Comparison of ENCODE assay signal across 17 cellular contexts in genomic region chr21:45105906-45106485, GRCh38. TPM values are rescaled to one million over a fixed set of nuclear protein-coding genes. Genes with fewer than 3 reads are reported as not detected.
A peak's percentile ranks its signal among the peaks of the same experiment; 100 is the strongest.
DNase-seq lines count a peak whose midpoint lies in the region; ATAC-seq, FAIRE-seq and TF ChIP-seq lines count a peak whose summit lies in the region.
"Had no signal": no experiment of that assay in that cellular context is flagged by ENCODE, and none has a peak within 500 bp of the region (broad histone marks: within the 10 kb centered on the region; RNA-seq: fewer than 3 reads in every experiment).

No MANE protein-coding gene starts in this region.

- H3K9me3 Mint-ChIP-seq in T-helper 1 cell treated with Interleukin-12 subunit alpha and Interleukin-12 subunit beta and Interleukin-4 antibody, amounts not matched to agents 30 μg/mL and 1 μg/mL, for 36 hours, result no peaks in the 10 kb centered on the region
- H3K9me3 Mint-ChIP-seq in stimulated activated memory B cell treated with anti-CD40 and anti-IgM and Interleukin-4, amounts not matched to agents 10 μg/mL and 1 μg/mL and 100 μg/mL, for 72 hours, result no peaks in the 10 kb centered on the region
- H3K9me3 Mint-ChIP-seq: effector memory CD8-positive, alpha-beta T cell had no signal

- H3K27ac Mint-ChIP-seq in T-helper 1 cell treated with Interleukin-12 subunit alpha and Interleukin-12 subunit beta and Interleukin-4 antibody, amounts not matched to agents 30 μg/mL and 1 μg/mL, for 36 hours, result peak overlapping the region; percentile 1
- H3K27ac Mint-ChIP-seq in stimulated activated memory B cell treated with anti-CD40 and anti-IgM and Interleukin-4, amounts not matched to agents 10 μg/mL and 1 μg/mL and 100 μg/mL, for 72 hours, result peak overlapping the region; percentile 78
- H3K27ac Mint-ChIP-seq: effector memory CD8-positive, alpha-beta T cell had no signal

- FAIRE-seq in endothelial cell of umbilical vein (lab: Jason Lieb, UNC), result peak; percentile 40
- FAIRE-seq: A204.1, astrocyte had no signal

- H4K20me1 ChIP-seq in endothelial cell of umbilical vein (replicated peaks; ENCODE audit: control insufficient read depth, extremely low read depth, insufficient read depth, low read length), result no peaks in the 10 kb centered on the region

- no peak overlapping the region for H3K27ac ChIP-seq in endothelial cell of umbilical vein (ENCODE audit: insufficient read depth, low read depth, low read length)
- H3K27ac ChIP-seq: suprapubic skin had no signal

- no TSS peak for BruUV-seq in endothelial cell of umbilical vein (replicated peaks; lab: Mats Ljungman, UMichigan)

- no peak for TF ChIP-seq CTCF in endothelial cell of umbilical vein (IDR thresholded peaks at IDR 0.05; ENCODE audit: extremely low read depth in 1 of 2, insufficient read depth in 1 of 2, low read depth in 1 of 2, low read length in 2 of 2)
- TF ChIP-seq CTCF in lower leg skin (IDR thresholded peaks at IDR 0.05), result no peak

- H3K9me1 ChIP-seq in endothelial cell of umbilical vein (replicated peaks; ENCODE audit: control insufficient read depth, extremely low read depth, insufficient read depth, low read length), result no peaks in the 10 kb centered on the region

- H3K4me3 Mint-ChIP-seq in T-helper 1 cell treated with Interleukin-12 subunit alpha and Interleukin-12 subunit beta and Interleukin-4 antibody, amounts not matched to agents 30 μg/mL and 1 μg/mL, for 36 hours, result no peak overlapping the region
- no peak overlapping the region for H3K4me3 Mint-ChIP-seq in stimulated activated memory B cell treated with anti-CD40 and anti-IgM and Interleukin-4, amounts not matched to agents 10 μg/mL and 1 μg/mL and 100 μg/mL, for 72 hours
- H3K4me3 Mint-ChIP-seq: effector memory CD8-positive, alpha-beta T cell had no signal

- H3K36me3 Mint-ChIP-seq in T-helper 1 cell treated with Interleukin-12 subunit alpha and Interleukin-12 subunit beta and Interleukin-4 antibody, amounts not matched to agents 30 μg/mL and 1 μg/mL, for 36 hours (ENCODE audit: low read depth), result peaks cover 6% of the 10 kb centered on the region
- no peaks in the 10 kb centered on the region for H3K36me3 Mint-ChIP-seq in stimulated activated memory B cell treated with anti-CD40 and anti-IgM and Interleukin-4, amounts not matched to agents 10 μg/mL and 1 μg/mL and 100 μg/mL, for 72 hours

- no peak overlapping the region for H3K9ac ChIP-seq in endothelial cell of umbilical vein (replicated peaks; ENCODE audit: extremely low read depth, insufficient read depth, low read length)

- no peak for ATAC-seq in stimulated activated memory B cell treated with anti-CD40 and anti-IgM and Interleukin-4, amounts not matched to agents 10 μg/mL and 1 μg/mL and 100 μg/mL, for 72 hours
- no peak for ATAC-seq in GM18517 (IDR thresholded peaks at IDR 0.05; ENCODE audit: unreplicated experiment)
- ATAC-seq: effector memory CD8-positive, alpha-beta T cell; Right ventricle myocardium inferior had no signal

- H3K4me3 ChIP-seq in endothelial cell of umbilical vein (replicated peaks in 1 of 3; ENCODE audit: insufficient read depth in 1 of 3, low read depth in 1 of 3, low read length in 3 of 3) (no peak overlapping the region), lower leg skin (ENCODE audit: low read depth, poor library complexity, severe bottlenecking) (no peak overlapping the region)
- H3K4me3 ChIP-seq: suprapubic skin had no signal

- DNase-seq in T-helper 1 cell (no peak), RPMI7951 (ENCODE audit: low read depth) (peak; percentile 10), endothelial cell of umbilical vein (ENCODE audit: low read depth, low spot score) (no peak), lower leg skin (ENCODE audit: low spot score in 2 of 2) (no peak), mucosa of gallbladder (ENCODE audit: low spot score) (no peak)
- DNase-seq: activated CD8-positive, alpha-beta memory T cell treated with anti-CD3 and anti-CD28 coated beads, Interleukin-2, amount 50 U/mL, for 48 hours; Calu3; effector memory CD8-positive, alpha-beta T cell; islet precursor cell; NCI-H748 treated with DMSO at 0.1 percent for 48 hours had no signal

- dilution Hi-C loops in endothelial cell of umbilical vein (cut with MboI; ENCODE audit: extremely low pct_ligation_motif_present, low sequenced_read_pairs), result no loop called here

- H2AFZ ChIP-seq in endothelial cell of umbilical vein (ENCODE audit: low read depth, low read length), result no peak overlapping the region

- H3K4me1 ChIP-seq in endothelial cell of umbilical vein (ENCODE audit: control insufficient read depth, extremely low read depth, insufficient read depth, low read length), result peaks cover 57% of the 10 kb centered on the region

- no peaks in the 10 kb centered on the region for H3K36me3 ChIP-seq in endothelial cell of umbilical vein (ENCODE audit: control insufficient read depth in 2 of 2, extremely low read depth in 1 of 2, insufficient read depth in 2 of 2, low read length in 2 of 2)
- H3K36me3 ChIP-seq: suprapubic skin had no signal

- peaks cover 62% of the 10 kb centered on the region for H3K4me1 Mint-ChIP-seq in T-helper 1 cell treated with Interleukin-12 subunit alpha and Interleukin-12 subunit beta and Interleukin-4 antibody, amounts not matched to agents 30 μg/mL and 1 μg/mL, for 36 hours (ENCODE audit: low read depth)
- peaks cover 86% of the 10 kb centered on the region for H3K4me1 Mint-ChIP-seq in stimulated activated memory B cell treated with anti-CD40 and anti-IgM and Interleukin-4, amounts not matched to agents 10 μg/mL and 1 μg/mL and 100 μg/mL, for 72 hours

- H3K79me2 ChIP-seq in endothelial cell of umbilical vein (ENCODE audit: control insufficient read depth, insufficient read depth, low read length), result peaks cover 37% of the 10 kb centered on the region

- no peaks in the 10 kb centered on the region for H3K9me3 ChIP-seq in endothelial cell of umbilical vein (replicated peaks; ENCODE audit: control insufficient read depth, insufficient read depth, low read length)
- H3K9me3 ChIP-seq: suprapubic skin had no signal

- TF ChIP-seq POLR2A in endothelial cell of umbilical vein (IDR thresholded peaks at IDR 0.05; ENCODE audit: low read depth, low read length), result no peak
- no peak for TF ChIP-seq POLR2A in lower leg skin (IDR thresholded peaks at IDR 0.05)

- no peak overlapping the region for H3K4me2 ChIP-seq in endothelial cell of umbilical vein (ENCODE audit: insufficient read depth, low read length)

- POLR2A ChIA-PET in endothelial cell of umbilical vein (lab: Charles Lee), result no interaction called here

- intact Hi-C loops in endothelial cell of umbilical vein (cut with micrococcal nuclease) (no loop called here), lower leg skin (cut with DNase I; ENCODE audit: low total_unique reads) (no loop called here)

- no peaks in the 10 kb centered on the region for H3K27me3 Mint-ChIP-seq in T-helper 1 cell treated with Interleukin-12 subunit alpha and Interleukin-12 subunit beta and Interleukin-4 antibody, amounts not matched to agents 30 μg/mL and 1 μg/mL, for 36 hours (ENCODE audit: low read depth)
- no peaks in the 10 kb centered on the region for H3K27me3 Mint-ChIP-seq in stimulated activated memory B cell treated with anti-CD40 and anti-IgM and Interleukin-4, amounts not matched to agents 10 μg/mL and 1 μg/mL and 100 μg/mL, for 72 hours
- H3K27me3 Mint-ChIP-seq: effector memory CD8-positive, alpha-beta T cell had no signal

- CTCF ChIA-PET in endothelial cell of umbilical vein (lab: Charles Lee), result interaction anchor here (1.0 to 14.1 kb wide), 3 partner anchors 9 to 156 kb away, joined by 5 to 269 read pairs (median 6); no protein-coding TSS in a partner anchor

- 70 to 71% methylated on average over 7 of the region's 7 CpGs for WGBS in lower leg skin, 2 donors

- H3K27me3 ChIP-seq in endothelial cell of umbilical vein (ENCODE audit: control insufficient read depth in 2 of 2, insufficient read depth in 2 of 2, low read length in 2 of 2), result no peaks in the 10 kb centered on the region
- H3K27me3 ChIP-seq: suprapubic skin had no signal

TF ChIP-seq in endothelial cell of umbilical vein, 7 proteins besides CTCF, POLR2A, EP300 and RAD21:
- TF ChIP-seq EZH2 (IDR thresholded peaks at IDR 0.05; ENCODE audit: borderline replicate concordance, low read depth, low read length, severe bottlenecking) (no peak), MAX (IDR thresholded peaks at IDR 0.05; ENCODE audit: insufficient read depth, insufficient read length) (no peak), GATA2 (IDR thresholded peaks at IDR 0.05; ENCODE audit: insufficient read depth, insufficient read length, low read depth, low read length) (no peak), POLR2AphosphoS5 (IDR thresholded peaks at IDR 0.05; ENCODE audit: insufficient read depth, low read depth, low read length) (no peak), FOS (IDR thresholded peaks at IDR 0.05; ENCODE audit: borderline replicate concordance, insufficient read depth, low read length) (no peak), MYC (IDR thresholded peaks at IDR 0.05; ENCODE audit: low read depth, low read length) (no peak), JUN (IDR thresholded peaks at IDR 0.05; ENCODE audit: borderline replicate concordance, insufficient read depth, insufficient read length, low read depth) (no peak)

RNA-seq across cellular contexts. Expression of gene ADARB1, which starts 31.6 kb away (rescaled TPM):
- 1.2 and 1.3 TPM in 2 replicates for total RNA-seq in RPMI7951 (2014; rRNA removed; shearing (Covaris generic))
- total RNA-seq in endothelial cell of umbilical vein, result 54.3 and 55.5 TPM in 2 replicates
- 17.8 and 32.5 TPM in 2 replicates for polyA plus RNA-seq in endothelial cell of umbilical vein
- 17.4 and 18.8 TPM in 2 replicates for polyA plus RNA-seq in endothelial cell of umbilical vein (2011; cell fraction: cytosol; rRNA removed)
- 88.3 and 92.8 TPM in 2 replicates for polyA plus RNA-seq in endothelial cell of umbilical vein (2011; cell fraction: nucleus; rRNA removed)
- 29.3 and 33.4 TPM in 2 replicates for polyA plus RNA-seq in endothelial cell of umbilical vein (2012)
- 41.5 and 43.3 TPM in 2 replicates for polyA minus RNA-seq in endothelial cell of umbilical vein
- 54.5 TPM for polyA minus RNA-seq in endothelial cell of umbilical vein (2011; cell fraction: cytosol; rRNA and poly(A)+ RNA removed)
- 48.7 and 51.7 TPM in 2 replicates for polyA minus RNA-seq in endothelial cell of umbilical vein (2011; cell fraction: nucleus; rRNA and poly(A)+ RNA removed)
- total RNA-seq in lower leg skin, result 10 to 100 TPM; 14.6 to 21.9 (median 16.6) TPM
- total RNA-seq in mucosa of gallbladder, result 32.5 TPM
